In genomic region chr21:34157456-34158025, GRCh38 we compare ENCODE assay signal across 25 cellular contexts.
DNase-seq lines count a peak whose midpoint lies in the region; ATAC-seq, FAIRE-seq and TF ChIP-seq lines count a peak whose summit lies in the region.
"Had no signal": no experiment of that assay in that cellular context is flagged by ENCODE, and none has a peak within 500 bp of the region (broad histone marks: within the 10 kb centered on the region; RNA-seq: fewer than 3 reads in every experiment).

No MANE protein-coding gene starts in this region.

- TF ChIP-seq CTCF in mammary epithelial cell (conservative IDR thresholded peaks at IDR 0.05 in 1 of 2, IDR thresholded peaks at IDR 0.05 in 1 of 2; ENCODE audit: extremely low read depth in 1 of 2, insufficient read depth in 1 of 2, low read depth in 1 of 2, low read length in 2 of 2) (no peak), breast epithelium (IDR thresholded peaks at IDR 0.05) (no peak), K562 (IDR thresholded peaks at IDR 0.05 in 2 of 3, conservative IDR thresholded peaks at IDR 0.05 in 1 of 3; ENCODE audit: insufficient read depth in 2 of 3, low read depth in 1 of 3, low read length in 3 of 3) (no peak), thoracic aorta (IDR thresholded peaks at IDR 0.05) (no peak)

- in situ Hi-C loops in mammary epithelial cell (cut with MboI; ENCODE audit: low sequenced_read_pairs in 2 of 2) (no loop called here), K562 (cut with MboI) (no loop called here)

- H3K4me3 ChIP-seq in mammary epithelial cell (replicated peaks in 1 of 3; ENCODE audit: insufficient read depth in 1 of 3, low read depth in 2 of 3, low read length in 3 of 3) (no peak overlapping the region), breast epithelium (no peak overlapping the region), K562 (no peak overlapping the region), thoracic aorta (no peak overlapping the region)
- H3K4me3 ChIP-seq: ovary, thyroid gland had no signal

- CTCF ChIA-PET in mammary epithelial cell (lab: Charles Lee; ENCODE audit: low non-redundant PET) (no interaction called here), K562 (lab: Yijun Ruan, JAX; ENCODE audit: low intra/inter-chr PET ratio) (no interaction called here)

- TF ChIP-seq POLR2A in breast epithelium (IDR thresholded peaks at IDR 0.05) = no peak
- no peak for TF ChIP-seq POLR2A in K562 (conservative IDR thresholded peaks at IDR 0.05)

- H2AFZ ChIP-seq in mammary epithelial cell (ENCODE audit: low read depth, low read length) = no peak overlapping the region
- H2AFZ ChIP-seq in K562 (ENCODE audit: low read depth, low read length) = no peak overlapping the region

- H4K20me1 ChIP-seq in mammary epithelial cell (ENCODE audit: insufficient read depth, low read length) (no peaks in the 10 kb centered on the region), K562 (replicated peaks; ENCODE audit: control insufficient read depth, insufficient read depth, low read length) (no peaks in the 10 kb centered on the region)

- POLR2A ChIA-PET in K562 (lab: Yijun Ruan, JAX) = interaction anchor here (0.8 kb wide), 1 partner anchor 29 kb away, joined by 3 read pairs; no protein-coding TSS in a partner anchor

- no peak for TF ChIP-seq EP300 in K562 (IDR thresholded peaks at IDR 0.05; ENCODE audit: low read length)

- dilution Hi-C loops in mammary epithelial cell (cut with HindIII; ENCODE audit: low sequenced_read_pairs) = no loop called here

- FAIRE-seq in K562 (lab: Jason Lieb, UNC) = peak; percentile 32
- FAIRE-seq: HTR-8/SVneo had no signal

- ATAC-seq in K562 = no peak
- ATAC-seq in thoracic aorta (ENCODE audit: insufficient number of reproducible peaks, low FRiP score, low read depth) = no peak
- ATAC-seq in HG02623 (IDR thresholded peaks at IDR 0.05; ENCODE audit: unreplicated experiment) = no peak
- ATAC-seq in HG03521 (IDR thresholded peaks at IDR 0.05; ENCODE audit: unreplicated experiment) = no peak
- ATAC-seq: naive thymus-derived CD4-positive, alpha-beta T cell; stimulated activated memory B cell treated with anti-CD40 and anti-IgM and Interleukin-4, amounts not matched to agents 10 μg/mL and 1 μg/mL and 100 μg/mL, for 72 hours had no signal

- H3K79me2 ChIP-seq in mammary epithelial cell (ENCODE audit: insufficient read depth, low read length) = no peaks in the 10 kb centered on the region
- H3K79me2 ChIP-seq in K562 (ENCODE audit: control insufficient read depth, insufficient read depth, low read length) = no peaks in the 10 kb centered on the region

- no peak overlapping the region for H3K9ac ChIP-seq in mammary epithelial cell (ENCODE audit: insufficient read depth, low read length)
- H3K9ac ChIP-seq in K562 (ENCODE audit: insufficient read depth in 1 of 2, low read depth in 2 of 2, low read length in 2 of 2) = no peak overlapping the region

- intact Hi-C loops in mammary epithelial cell (cut with micrococcal nuclease) (no loop called here), breast epithelium (cut with DNase I; ENCODE audit: low total_unique reads) (loop anchor here (10.0 kb wide), 1 partner anchor 733 kb away; no protein-coding TSS in a partner anchor), K562 (cut with micrococcal nuclease) (no loop called here)

- TF ChIP-seq RAD21 in K562 (CRISPR knock-in tag; conservative IDR thresholded peaks at IDR 0.05 in 1 of 2, IDR thresholded peaks at IDR 0.05 in 1 of 2) = no peak

- H3K27me3 ChIP-seq in mammary epithelial cell (ENCODE audit: insufficient read depth, low read length) = no peaks in the 10 kb centered on the region
- no peaks in the 10 kb centered on the region for H3K27me3 ChIP-seq in breast epithelium
- no peaks in the 10 kb centered on the region for H3K27me3 ChIP-seq in K562 (ENCODE audit: control insufficient read depth in 2 of 2, insufficient read depth in 2 of 2, low read length in 2 of 2)
- no peaks in the 10 kb centered on the region for H3K27me3 ChIP-seq in thoracic aorta (replicated peaks; ENCODE audit: insufficient read depth)
- H3K27me3 ChIP-seq: ovary, thyroid gland had no signal

- BruUV-seq in mammary epithelial cell (replicated peaks; lab: Mats Ljungman, UMichigan) = no TSS peak
- no TSS peak for BruUV-seq in K562 (replicated peaks; lab: Mats Ljungman, UMichigan)

- peak; percentile 8 for DNase-seq in mammary epithelial cell
- DNase-seq in breast epithelium (ENCODE audit: low spot score in 2 of 2) = no peak
- no peak for DNase-seq in K562 (ENCODE audit: extremely low read depth in 1 of 4, low spot score in 3 of 4)
- DNase-seq in kidney glomerular epithelial cell (lab: John Stamatoyannopoulos, UW) = peak; percentile 25
- DNase-seq in thoracic aorta (ENCODE audit: low spot score) = no peak
- no peak for DNase-seq in central memory CD4-positive, alpha-beta T cell
- DNase-seq: activated CD4-positive, alpha-beta T cell treated with anti-CD3 and anti-CD28 coated beads, Interleukin-2, amount 50 U/mL, for 4 hours; cortex of kidney; DMS 273 treated with DMSO at 0.1 percent for 48 hours; hippocampal formation; Karpas-422; naive thymus-derived CD4-positive, alpha-beta T cell; NCI-H1048; NCI-H1930; NCI-H2227 treated with DMSO at 0.1 percent for 48 hours; NCI-H774; OCI-M1; SHP77; stimulated activated CD4-positive, alpha-beta T cell treated with anti-CD3 and anti-CD28 coated beads, Interleukin-1b, Interleukin-23, amount 100 ng/mL, for 48 hours had no signal

- H3K36me3 ChIP-seq in mammary epithelial cell (ENCODE audit: insufficient read depth, low read length) (no peaks in the 10 kb centered on the region), breast epithelium (no peaks in the 10 kb centered on the region), K562 (ENCODE audit: control insufficient read depth, insufficient read depth, low read length) (no peaks in the 10 kb centered on the region), thoracic aorta (no peaks in the 10 kb centered on the region)
- H3K36me3 ChIP-seq: ovary, thyroid gland had no signal

- H3K9me1 ChIP-seq in K562 (ENCODE audit: control insufficient read depth, insufficient read depth, low read length) = no peaks in the 10 kb centered on the region

- H3K9me3 ChIP-seq in mammary epithelial cell (replicated peaks; ENCODE audit: insufficient read depth, low read length) (no peaks in the 10 kb centered on the region), breast epithelium (peaks cover 2 to 6% of the 10 kb centered on the region in 2 donors), K562 (replicated peaks; ENCODE audit: control insufficient read depth, insufficient read depth, low read depth, low read length) (no peaks in the 10 kb centered on the region), thoracic aorta (no peaks in the 10 kb centered on the region)
- H3K9me3 ChIP-seq: ovary, thyroid gland had no signal

- H3K4me1 ChIP-seq in mammary epithelial cell (ENCODE audit: insufficient read depth, low read length) = no peaks in the 10 kb centered on the region
- H3K4me1 ChIP-seq in breast epithelium = no peaks in the 10 kb centered on the region
- H3K4me1 ChIP-seq in K562 (replicated peaks in 1 of 2; ENCODE audit: control insufficient read depth in 2 of 2, insufficient read depth in 2 of 2, low read length in 2 of 2) = peaks cover 0 to 5% of the 10 kb centered on the region in 2 experiments; a peak in 3 of 5 replicates
- peaks cover 7 to 57% of the 10 kb centered on the region in 2 donors for H3K4me1 ChIP-seq in thoracic aorta (ENCODE audit: control insufficient read depth in 1 of 2, low read depth in 2 of 2)

- 97% methylated on average over 4 of the region's 5 CpGs for WGBS in mammary epithelial cell (ENCODE audit: low coverage, missing lambda C conversion rate)
- WGBS in K562 (ENCODE audit: insufficient coverage, low coverage, missing lambda C conversion rate) = 68% methylated on average over 4 of the region's 5 CpGs

- H3K27ac ChIP-seq in mammary epithelial cell (ENCODE audit: insufficient read depth, low read depth, low read length) (no peak overlapping the region), breast epithelium (no peak overlapping the region), K562 (ENCODE audit: extremely low read depth, low read depth, low read length) (no peak overlapping the region), thoracic aorta (peak overlapping the region; percentile 17 to 71)
- H3K27ac ChIP-seq: ovary had no signal

- no peak overlapping the region for H3K4me2 ChIP-seq in mammary epithelial cell (ENCODE audit: insufficient read depth, low read depth, low read length)
- H3K4me2 ChIP-seq in K562 (ENCODE audit: insufficient read depth, low read length) = no peak overlapping the region

TF ChIP-seq in K562, 482 proteins besides CTCF, POLR2A, EP300 and RAD21:
- TF ChIP-seq CBX8 (IDR thresholded peaks at IDR 0.05; ENCODE audit: borderline replicate concordance, extremely low read depth, low read depth, low read length, poor library complexity, severe bottlenecking) (no peak), TCF15 (CRISPR knock-in tag; IDR thresholded peaks at IDR 0.05) (no peak), EGR1 (conservative IDR thresholded peaks at IDR 0.05) (no peak), ZNF551 (CRISPR knock-in tag; IDR thresholded peaks at IDR 0.05) (no peak), ZNF644 (tag; IDR thresholded peaks at IDR 0.05; ENCODE audit: low read depth) (no peak), SAFB2 (IDR thresholded peaks at IDR 0.05; ENCODE audit: borderline replicate concordance, low read depth, low read length, severe bottlenecking) (no peak), ZNF282 (CRISPR knock-in tag; IDR thresholded peaks at IDR 0.05) (no peak), SRSF9 (IDR thresholded peaks at IDR 0.05; ENCODE audit: borderline replicate concordance, low read depth, low read length) (no peak), SMARCA5 (IDR thresholded peaks at IDR 0.05) (no peak), TAF9B (IDR thresholded peaks at IDR 0.05; ENCODE audit: partially characterized antibody) (no peak), PTTG1 (tag; IDR thresholded peaks at IDR 0.05; ENCODE audit: low read depth) (no peak), HIVEP1 (CRISPR knock-in tag; IDR thresholded peaks at IDR 0.05) (no peak), ZNF76 (CRISPR knock-in tag; IDR thresholded peaks at IDR 0.05; ENCODE audit: borderline replicate concordance) (no peak)

Comparison
In these comparisons a context has a peak if more than half of its experiments do, and no peak if none do; other contexts are left out.
1. DNase-seq: peak in mammary epithelial cell (single experiment) and kidney glomerular epithelial cell (single experiment); none in breast epithelium (0 of 2), K562 (0 of 4), thoracic aorta (single experiment) and central memory CD4-positive, alpha-beta T cell (single experiment).
2. H3K27ac ChIP-seq: peak in thoracic aorta (2 of 2); none in mammary epithelial cell (single experiment), breast epithelium (0 of 2) and K562 (single experiment).